ENCODE assay signal across 21 cellular contexts in genomic region chr3:37742121-37742520, GRCh38.
"Had no signal": no experiment of that assay in that cellular context is flagged by ENCODE, and none has a peak within 500 bp of the region (broad histone marks: within the 10 kb centered on the region; RNA-seq: fewer than 3 reads in every experiment).

No MANE protein-coding gene starts in this region.

- H2AFZ ChIP-seq: neural progenitor cell had no signal

- H3K4me1 Mint-ChIP-seq: natural killer cell; stimulated activated naive CD8-positive, alpha-beta T cell treated with anti-CD3 and anti-CD28 coated beads, Interleukin-15, amount 100 ng/mL, for 72 hours had no signal

- FAIRE-seq: keratinocyte, pancreas had no signal

- H3K4me3 ChIP-seq: coronary artery, gastrocnemius medialis, lung, neural progenitor cell, pancreas, prostate gland, right lobe of liver, spleen, thyroid gland had no signal

- H3K36me3 ChIP-seq: gastrocnemius medialis, neural progenitor cell, pancreas, prostate gland, right lobe of liver had no signal

- H3K27me3 ChIP-seq: gastrocnemius medialis, neural progenitor cell, pancreas, right lobe of liver, spleen, thyroid gland had no signal

- H3K9ac ChIP-seq: neural progenitor cell had no signal

- H3K27ac ChIP-seq: gastrocnemius medialis, neural progenitor cell, pancreas, prostate gland, right lobe of liver had no signal

- H3K36me3 Mint-ChIP-seq: natural killer cell; neural progenitor cell; stimulated activated naive B cell treated with anti-CD40 and anti-IgM and Interleukin-4, amounts not matched to agents 10 μg/mL and 1 μg/mL and 100 μg/mL, for 72 hours had no signal

- H3K4me3 Mint-ChIP-seq: natural killer cell; neural progenitor cell; stimulated activated naive B cell treated with anti-CD40 and anti-IgM and Interleukin-4, amounts not matched to agents 10 μg/mL and 1 μg/mL and 100 μg/mL, for 72 hours; stimulated activated naive CD8-positive, alpha-beta T cell treated with anti-CD3 and anti-CD28 coated beads, Interleukin-15, amount 100 ng/mL, for 72 hours; type B pancreatic cell had no signal

- ATAC-seq: natural killer cell; stimulated activated naive B cell treated with anti-CD40 and anti-IgM and Interleukin-4, amounts not matched to agents 10 μg/mL and 1 μg/mL and 100 μg/mL, for 72 hours; stimulated activated naive CD8-positive, alpha-beta T cell treated with anti-CD3 and anti-CD28 coated beads, Interleukin-15, amount 100 ng/mL, for 72 hours had no signal

- H3K27ac Mint-ChIP-seq: natural killer cell; neural progenitor cell; stimulated activated naive B cell treated with anti-CD40 and anti-IgM and Interleukin-4, amounts not matched to agents 10 μg/mL and 1 μg/mL and 100 μg/mL, for 72 hours; stimulated activated naive CD8-positive, alpha-beta T cell treated with anti-CD3 and anti-CD28 coated beads, Interleukin-15, amount 100 ng/mL, for 72 hours had no signal

- H3K4me2 ChIP-seq: neural progenitor cell had no signal

- DNase-seq: central memory CD4-positive, alpha-beta T cell; effector CD4-positive, alpha-beta T cell; glutamatergic neuron; mesenchymal stem cell; natural killer cell; stimulated activated CD4-positive, alpha-beta T cell treated with anti-CD3 and anti-CD28 coated beads, Interleukin-15, amount 100 ng/mL, for 24 hours; stimulated activated CD4-positive, alpha-beta T cell treated with anti-CD3 and anti-CD28 coated beads, Interleukin-1b, Interleukin-23, amount 100 ng/mL, for 48 hours; stimulated activated CD4-positive, alpha-beta T cell treated with anti-CD3 and anti-CD28 coated beads, Interleukin-4, amount 100 ng/mL, for 4 hours; stimulated activated naive B cell treated with anti-CD40 and anti-IgM and Interleukin-4, amounts not matched to agents 10 μg/mL and 1 μg/mL and 100 μg/mL, for 72 hours; stimulated activated naive CD8-positive, alpha-beta T cell treated with anti-CD3 and anti-CD28 coated beads, Interleukin-15, amount 100 ng/mL, for 72 hours had no signal

- H3K9me3 ChIP-seq: gastrocnemius medialis, pancreas, prostate gland, right lobe of liver, spleen, thyroid gland had no signal

- H3K9me3 Mint-ChIP-seq: natural killer cell; stimulated activated naive B cell treated with anti-CD40 and anti-IgM and Interleukin-4, amounts not matched to agents 10 μg/mL and 1 μg/mL and 100 μg/mL, for 72 hours; stimulated activated naive CD8-positive, alpha-beta T cell treated with anti-CD3 and anti-CD28 coated beads, Interleukin-15, amount 100 ng/mL, for 72 hours; type B pancreatic cell had no signal

- H3K27me3 Mint-ChIP-seq: stimulated activated naive B cell treated with anti-CD40 and anti-IgM and Interleukin-4, amounts not matched to agents 10 μg/mL and 1 μg/mL and 100 μg/mL, for 72 hours had no signal

- H3K4me1 ChIP-seq: gastrocnemius medialis, neural progenitor cell, pancreas, prostate gland, right lobe of liver had no signal
